ENCODE assay signal across 20 cellular contexts in genomic region chr3:44412365-44412764, GRCh38.
"Had no signal": no experiment of that assay in that cellular context is flagged by ENCODE, and none has a peak within 500 bp of the region (broad histone marks: within the 10 kb centered on the region; RNA-seq: fewer than 3 reads in every experiment).

No MANE protein-coding gene starts in this region.

- H3K4me3 Mint-ChIP-seq: naive B cell; stimulated activated effector memory CD8-positive, alpha-beta T cell treated with anti-CD3 and anti-CD28 coated beads, Interleukin-12 subunit alpha, Interleukin-12 subunit beta, amount 100 ng/mL, for 72 hours; stimulated activated naive CD8-positive, alpha-beta T cell treated with anti-CD3 and anti-CD28 coated beads, Interleukin-15, Interleukin-2, amounts not matched to agents 100 ng/mL and 50 ng/mL, for 24 hours had no signal

- H3K4me1 Mint-ChIP-seq: stimulated activated effector memory CD8-positive, alpha-beta T cell treated with anti-CD3 and anti-CD28 coated beads, Interleukin-12 subunit alpha, Interleukin-12 subunit beta, amount 100 ng/mL, for 72 hours had no signal

- DNase-seq: central memory CD4-positive, alpha-beta T cell; effector CD4-positive, alpha-beta T cell; heart right ventricle; hypothalamus; left ventricle myocardium inferior; mesenchymal stem cell; naive B cell; ovary; stimulated activated CD4-positive, alpha-beta T cell treated with anti-CD3 and anti-CD28 coated beads, Interleukin-12 subunit alpha, Interleukin-12 subunit beta, amount 100 ng/mL, for 4 hours; stimulated activated CD4-positive, alpha-beta T cell treated with anti-CD3 and anti-CD28 coated beads, Interleukin-2, amount 100 ng/mL, for 48 hours; testis had no signal

- ATAC-seq: esophagus mucosa; sciatic nerve; stimulated activated effector memory CD8-positive, alpha-beta T cell treated with anti-CD3 and anti-CD28 coated beads, Interleukin-12 subunit alpha, Interleukin-12 subunit beta, amount 100 ng/mL, for 72 hours had no signal

- H3K36me3 Mint-ChIP-seq: naive B cell; stimulated activated effector memory CD8-positive, alpha-beta T cell treated with anti-CD3 and anti-CD28 coated beads, Interleukin-12 subunit alpha, Interleukin-12 subunit beta, amount 100 ng/mL, for 72 hours had no signal

- H3K27ac ChIP-seq: breast epithelium, coronary artery, heart right ventricle, left ventricle myocardium inferior, ovary, prostate gland, testis, tibial nerve had no signal

- H3K27me3 ChIP-seq: breast epithelium, heart right ventricle, ovary, testis, tibial nerve had no signal

- H3K36me3 ChIP-seq: breast epithelium, ovary, prostate gland had no signal

- H3K4me3 ChIP-seq: breast epithelium, coronary artery, heart right ventricle, left ventricle myocardium inferior, lung, ovary, prostate gland, testis, tibial nerve had no signal

- H3K4me1 ChIP-seq: breast epithelium, heart right ventricle, left ventricle myocardium inferior, prostate gland, testis, tibial nerve had no signal

- H3K9me3 ChIP-seq: breast epithelium, heart right ventricle, left ventricle myocardium inferior, ovary, prostate gland, testis, tibial nerve had no signal

- H3K27ac Mint-ChIP-seq: stimulated activated effector memory CD8-positive, alpha-beta T cell treated with anti-CD3 and anti-CD28 coated beads, Interleukin-12 subunit alpha, Interleukin-12 subunit beta, amount 100 ng/mL, for 72 hours; stimulated activated naive CD8-positive, alpha-beta T cell treated with anti-CD3 and anti-CD28 coated beads, Interleukin-15, Interleukin-2, amounts not matched to agents 100 ng/mL and 50 ng/mL, for 24 hours had no signal

- H3K27me3 Mint-ChIP-seq: naive B cell; stimulated activated naive CD8-positive, alpha-beta T cell treated with anti-CD3 and anti-CD28 coated beads, Interleukin-15, Interleukin-2, amounts not matched to agents 100 ng/mL and 50 ng/mL, for 24 hours had no signal

- H3K9me3 Mint-ChIP-seq: naive B cell; stimulated activated effector memory CD8-positive, alpha-beta T cell treated with anti-CD3 and anti-CD28 coated beads, Interleukin-12 subunit alpha, Interleukin-12 subunit beta, amount 100 ng/mL, for 72 hours; stimulated activated naive CD8-positive, alpha-beta T cell treated with anti-CD3 and anti-CD28 coated beads, Interleukin-15, Interleukin-2, amounts not matched to agents 100 ng/mL and 50 ng/mL, for 24 hours had no signal
